In genomic region chr19:14391156-14391821, GRCh38 we compare ENCODE assay signal across 1 cellular context.
A peak's percentile ranks its signal among the peaks of the same experiment; 100 is the strongest.
TF ChIP-seq lines count a peak whose summit lies in the region.

No MANE protein-coding gene starts in this region.

TF ChIP-seq in K562, 482 proteins besides CTCF, POLR2A, EP300 and RAD21 (continued from another document and continues in another):
- TF ChIP-seq E2F6 (IDR thresholded peaks at IDR 0.05; ENCODE audit: borderline replicate concordance in 1 of 2, extremely low read depth in 1 of 2, insufficient read depth in 1 of 2, insufficient read length in 1 of 2, low read depth in 1 of 2, low read length in 1 of 2, poor library complexity in 1 of 2, severe bottlenecking in 1 of 2) (no peak), PRPF4 (IDR thresholded peaks at IDR 0.05; ENCODE audit: insufficient read depth, low read depth, low read length, poor library complexity, severe bottlenecking) (no peak), GTF2B (IDR thresholded peaks at IDR 0.05; ENCODE audit: extremely low read depth, insufficient read length) (no peak), HDAC8 (tag; IDR thresholded peaks at IDR 0.05) (no peak), ZBTB1 (CRISPR knock-in tag; IDR thresholded peaks at IDR 0.05; ENCODE audit: borderline replicate concordance, low read depth) (no peak), FOXO4 (CRISPR knock-in tag; IDR thresholded peaks at IDR 0.05) (no peak), ZBTB9 (CRISPR knock-in tag; IDR thresholded peaks at IDR 0.05) (peak; percentile 62; the same call in 1 of the 2 replicates), CBFA2T2 (conservative IDR thresholded peaks at IDR 0.05) (peak; percentile 97), ZNF785 (CRISPR knock-in tag; IDR thresholded peaks at IDR 0.05) (no peak), ZNF354B (CRISPR knock-in tag; IDR thresholded peaks at IDR 0.05) (no peak), ZBED1 (IDR thresholded peaks at IDR 0.05) (peak; percentile 69; the same call in 1 of the 2 replicates), ZNF395 (CRISPR knock-in tag; IDR thresholded peaks at IDR 0.05) (peak; percentile 90), ZNF699 (CRISPR knock-in tag; IDR thresholded peaks at IDR 0.05; ENCODE audit: insufficient replicate concordance) (no peak), SIN3B (IDR thresholded peaks at IDR 0.05; ENCODE audit: low read depth) (no peak), ELF1 (tag; IDR thresholded peaks at IDR 0.05) (no peak), RCOR1 (IDR thresholded peaks at IDR 0.05; ENCODE audit: borderline replicate concordance in 1 of 2, low read depth in 2 of 2, low read length in 2 of 2) (peak; percentile 68 to 92; a peak in 3 of 4 replicates), U2AF2 (optimal IDR thresholded peaks at IDR 0.05; ENCODE audit: low read depth, low read length) (no peak), SP1 (CRISPR knock-in tag; IDR thresholded peaks at IDR 0.05) (peak; percentile 75), HDAC6 (IDR thresholded peaks at IDR 0.05; ENCODE audit: low read depth, low read length) (no peak), GATA2 (CRISPR knock-in tag; IDR thresholded peaks at IDR 0.05) (peak; percentile 94), ZNF280A (IDR thresholded peaks at IDR 0.05; ENCODE audit: low read depth, partially characterized antibody) (no peak), HDAC1 (IDR thresholded peaks at IDR 0.05) (peak in 1 of 2 experiments; percentile 65; a peak in 3 of 4 replicates), MXD1 (CRISPR knock-in tag; IDR thresholded peaks at IDR 0.05; ENCODE audit: borderline replicate concordance, poor library complexity, severe bottlenecking) (no peak), RBM34 (IDR thresholded peaks at IDR 0.05; ENCODE audit: borderline replicate concordance, insufficient read depth, low read length) (no peak), CBFB (CRISPR knock-in tag; IDR thresholded peaks at IDR 0.05) (peak; percentile 72; the same call in 1 of the 2 replicates), KHSRP (IDR thresholded peaks at IDR 0.05) (peak; percentile 68), IRF2 (CRISPR knock-in tag; IDR thresholded peaks at IDR 0.05) (no peak), SMARCC2 (IDR thresholded peaks at IDR 0.05; ENCODE audit: low read depth) (peak; percentile 76), ZBTB7A (IDR thresholded peaks at IDR 0.05; ENCODE audit: borderline replicate concordance, control insufficient read depth, low read depth, low read length) (no peak), SMAD1 (IDR thresholded peaks at IDR 0.05; ENCODE audit: low read depth, low read length, partially characterized antibody) (no peak), ATF3 (IDR thresholded peaks at IDR 0.05) (peak; percentile 56), ATF3 (CRISPR knock-in tag; conservative IDR thresholded peaks at IDR 0.05) (no peak), RFX5 (IDR thresholded peaks at IDR 0.05; ENCODE audit: low read depth, low read length) (no peak), ZFX (CRISPR knock-in tag; IDR thresholded peaks at IDR 0.05) (no peak)
- TF ChIP-seq, protein P1, sequence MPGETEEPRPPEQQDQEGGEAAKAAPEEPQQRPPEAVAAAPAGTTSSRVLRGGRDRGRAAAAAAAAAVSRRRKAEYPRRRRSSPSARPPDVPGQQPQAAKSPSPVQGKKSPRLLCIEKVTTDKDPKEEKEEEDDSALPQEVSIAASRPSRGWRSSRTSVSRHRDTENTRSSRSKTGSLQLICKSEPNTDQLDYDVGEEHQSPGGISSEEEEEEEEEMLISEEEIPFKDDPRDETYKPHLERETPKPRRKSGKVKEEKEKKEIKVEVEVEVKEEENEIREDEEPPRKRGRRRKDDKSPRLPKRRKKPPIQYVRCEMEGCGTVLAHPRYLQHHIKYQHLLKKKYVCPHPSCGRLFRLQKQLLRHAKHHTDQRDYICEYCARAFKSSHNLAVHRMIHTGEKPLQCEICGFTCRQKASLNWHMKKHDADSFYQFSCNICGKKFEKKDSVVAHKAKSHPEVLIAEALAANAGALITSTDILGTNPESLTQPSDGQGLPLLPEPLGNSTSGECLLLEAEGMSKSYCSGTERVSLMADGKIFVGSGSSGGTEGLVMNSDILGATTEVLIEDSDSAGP (CRISPR knock-in tag; IDR thresholded peaks at IDR 0.05): no peak
- TF ChIP-seq, protein P2, sequence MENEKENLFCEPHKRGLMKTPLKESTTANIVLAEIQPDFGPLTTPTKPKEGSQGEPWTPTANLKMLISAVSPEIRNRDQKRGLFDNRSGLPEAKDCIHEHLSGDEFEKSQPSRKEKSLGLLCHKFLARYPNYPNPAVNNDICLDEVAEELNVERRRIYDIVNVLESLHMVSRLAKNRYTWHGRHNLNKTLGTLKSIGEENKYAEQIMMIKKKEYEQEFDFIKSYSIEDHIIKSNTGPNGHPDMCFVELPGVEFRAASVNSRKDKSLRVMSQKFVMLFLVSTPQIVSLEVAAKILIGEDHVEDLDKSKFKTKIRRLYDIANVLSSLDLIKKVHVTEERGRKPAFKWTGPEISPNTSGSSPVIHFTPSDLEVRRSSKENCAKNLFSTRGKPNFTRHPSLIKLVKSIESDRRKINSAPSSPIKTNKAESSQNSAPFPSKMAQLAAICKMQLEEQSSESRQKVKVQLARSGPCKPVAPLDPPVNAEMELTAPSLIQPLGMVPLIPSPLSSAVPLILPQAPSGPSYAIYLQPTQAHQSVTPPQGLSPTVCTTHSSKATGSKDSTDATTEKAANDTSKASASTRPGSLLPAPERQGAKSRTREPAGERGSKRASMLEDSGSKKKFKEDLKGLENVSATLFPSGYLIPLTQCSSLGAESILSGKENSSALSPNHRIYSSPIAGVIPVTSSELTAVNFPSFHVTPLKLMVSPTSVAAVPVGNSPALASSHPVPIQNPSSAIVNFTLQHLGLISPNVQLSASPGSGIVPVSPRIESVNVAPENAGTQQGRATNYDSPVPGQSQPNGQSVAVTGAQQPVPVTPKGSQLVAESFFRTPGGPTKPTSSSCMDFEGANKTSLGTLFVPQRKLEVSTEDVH (IDR thresholded peaks at IDR 0.05; ENCODE audit: low read depth, partially characterized antibody): peak; percentile 51
- TF ChIP-seq, protein P3, sequence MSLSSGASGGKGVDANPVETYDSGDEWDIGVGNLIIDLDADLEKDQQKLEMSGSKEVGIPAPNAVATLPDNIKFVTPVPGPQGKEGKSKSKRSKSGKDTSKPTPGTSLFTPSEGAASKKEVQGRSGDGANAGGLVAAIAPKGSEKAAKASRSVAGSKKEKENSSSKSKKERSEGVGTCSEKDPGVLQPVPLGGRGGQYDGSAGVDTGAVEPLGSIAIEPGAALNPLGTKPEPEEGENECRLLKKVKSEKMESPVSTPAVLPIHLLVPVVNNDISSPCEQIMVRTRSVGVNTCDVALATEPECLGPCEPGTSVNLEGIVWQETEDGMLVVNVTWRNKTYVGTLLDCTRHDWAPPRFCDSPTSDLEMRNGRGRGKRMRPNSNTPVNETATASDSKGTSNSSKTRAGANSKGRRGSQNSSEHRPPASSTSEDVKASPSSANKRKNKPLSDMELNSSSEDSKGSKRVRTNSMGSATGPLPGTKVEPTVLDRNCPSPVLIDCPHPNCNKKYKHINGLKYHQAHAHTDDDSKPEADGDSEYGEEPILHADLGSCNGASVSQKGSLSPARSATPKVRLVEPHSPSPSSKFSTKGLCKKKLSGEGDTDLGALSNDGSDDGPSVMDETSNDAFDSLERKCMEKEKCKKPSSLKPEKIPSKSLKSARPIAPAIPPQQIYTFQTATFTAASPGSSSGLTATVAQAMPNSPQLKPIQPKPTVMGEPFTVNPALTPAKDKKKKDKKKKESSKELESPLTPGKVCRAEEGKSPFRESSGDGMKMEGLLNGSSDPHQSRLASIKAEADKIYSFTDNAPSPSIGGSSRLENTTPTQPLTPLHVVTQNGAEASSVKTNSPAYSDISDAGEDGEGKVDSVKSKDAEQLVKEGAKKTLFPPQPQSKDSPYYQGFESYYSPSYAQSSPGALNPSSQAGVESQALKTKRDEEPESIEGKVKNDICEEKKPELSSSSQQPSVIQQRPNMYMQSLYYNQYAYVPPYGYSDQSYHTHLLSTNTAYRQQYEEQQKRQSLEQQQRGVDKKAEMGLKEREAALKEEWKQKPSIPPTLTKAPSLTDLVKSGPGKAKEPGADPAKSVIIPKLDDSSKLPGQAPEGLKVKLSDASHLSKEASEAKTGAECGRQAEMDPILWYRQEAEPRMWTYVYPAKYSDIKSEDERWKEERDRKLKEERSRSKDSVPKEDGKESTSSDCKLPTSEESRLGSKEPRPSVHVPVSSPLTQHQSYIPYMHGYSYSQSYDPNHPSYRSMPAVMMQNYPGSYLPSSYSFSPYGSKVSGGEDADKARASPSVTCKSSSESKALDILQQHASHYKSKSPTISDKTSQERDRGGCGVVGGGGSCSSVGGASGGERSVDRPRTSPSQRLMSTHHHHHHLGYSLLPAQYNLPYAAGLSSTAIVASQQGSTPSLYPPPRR (CRISPR knock-in tag; IDR thresholded peaks at IDR 0.05; ENCODE audit: borderline replicate concordance): 0 out of 2 replicates have a peak, but pooled peaks have one; percentile 72
- TF ChIP-seq, protein P4, sequence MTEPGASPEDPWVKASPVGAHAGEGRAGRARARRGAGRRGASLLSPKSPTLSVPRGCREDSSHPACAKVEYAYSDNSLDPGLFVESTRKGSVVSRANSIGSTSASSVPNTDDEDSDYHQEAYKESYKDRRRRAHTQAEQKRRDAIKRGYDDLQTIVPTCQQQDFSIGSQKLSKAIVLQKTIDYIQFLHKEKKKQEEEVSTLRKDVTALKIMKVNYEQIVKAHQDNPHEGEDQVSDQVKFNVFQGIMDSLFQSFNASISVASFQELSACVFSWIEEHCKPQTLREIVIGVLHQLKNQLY (CRISPR knock-in tag; conservative IDR thresholded peaks at IDR 0.05): no peak
- TF ChIP-seq, protein P5, sequence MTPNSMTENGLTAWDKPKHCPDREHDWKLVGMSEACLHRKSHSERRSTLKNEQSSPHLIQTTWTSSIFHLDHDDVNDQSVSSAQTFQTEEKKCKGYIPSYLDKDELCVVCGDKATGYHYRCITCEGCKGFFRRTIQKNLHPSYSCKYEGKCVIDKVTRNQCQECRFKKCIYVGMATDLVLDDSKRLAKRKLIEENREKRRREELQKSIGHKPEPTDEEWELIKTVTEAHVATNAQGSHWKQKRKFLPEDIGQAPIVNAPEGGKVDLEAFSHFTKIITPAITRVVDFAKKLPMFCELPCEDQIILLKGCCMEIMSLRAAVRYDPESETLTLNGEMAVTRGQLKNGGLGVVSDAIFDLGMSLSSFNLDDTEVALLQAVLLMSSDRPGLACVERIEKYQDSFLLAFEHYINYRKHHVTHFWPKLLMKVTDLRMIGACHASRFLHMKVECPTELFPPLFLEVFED (CRISPR knock-in tag; conservative IDR thresholded peaks at IDR 0.05): no peak
